In genomic region chr7:50475340-50475739, GRCh38 we compare ENCODE assay signal across 20 cellular contexts. TPM values are rescaled to one million over a fixed set of nuclear protein-coding genes. Genes with fewer than 3 reads are reported as not detected.
DNase-seq lines count a peak whose midpoint lies in the region; ATAC-seq and TF ChIP-seq lines count a peak whose summit lies in the region.
"Had no signal": no experiment of that assay in that cellular context is flagged by ENCODE, and none has a peak within 500 bp of the region (broad histone marks: within the 10 kb centered on the region; RNA-seq: fewer than 3 reads in every experiment).

No MANE protein-coding gene starts in this region.

- H3K79me2 ChIP-seq in parathyroid adenoma, result no peaks in the 10 kb centered on the region

- no peaks in the 10 kb centered on the region for H3K9me3 Mint-ChIP-seq in activated CD4-positive, alpha-beta memory T cell treated with anti-CD3 and anti-CD28 coated beads for 36 hours
- H3K9me3 Mint-ChIP-seq in activated CD4-positive, alpha-beta memory T cell treated with anti-CD3 and anti-CD28 coated beads, Interleukin-2, amount 10 ng/mL, durations not matched to agents 7 days and 5 days, result no peaks in the 10 kb centered on the region
- H3K9me3 Mint-ChIP-seq: naive B cell had no signal

- H3K27ac ChIP-seq in parathyroid adenoma, result peak overlapping the region; percentile 85
- H3K27ac ChIP-seq in colonic mucosa, result no peak overlapping the region
- H3K27ac ChIP-seq: body of pancreas, left ventricle myocardium inferior had no signal

- intact Hi-C loops in activated CD4-positive, alpha-beta memory T cell treated with anti-CD3 and anti-CD28 coated beads for 36 hours (cut with micrococcal nuclease), result loop anchor here (2.0 kb wide), 1 partner anchor 135 kb away; no protein-coding TSS in a partner anchor
- intact Hi-C loops in colonic mucosa (cut with DNase I), result loop anchor here (10.0 kb wide), 1 partner anchor 589 kb away; no protein-coding TSS in a partner anchor

- H3K27ac Mint-ChIP-seq in activated CD4-positive, alpha-beta memory T cell treated with anti-CD3 and anti-CD28 coated beads for 36 hours, result no peak overlapping the region
- H3K27ac Mint-ChIP-seq in activated CD4-positive, alpha-beta memory T cell treated with anti-CD3 and anti-CD28 coated beads, Interleukin-2, amount 10 ng/mL, durations not matched to agents 7 days and 5 days, result no peak overlapping the region
- H3K27ac Mint-ChIP-seq: naive B cell had no signal

- H3K27me3 Mint-ChIP-seq in activated CD4-positive, alpha-beta memory T cell treated with anti-CD3 and anti-CD28 coated beads for 36 hours, result no peaks in the 10 kb centered on the region
- H3K27me3 Mint-ChIP-seq in activated CD4-positive, alpha-beta memory T cell treated with anti-CD3 and anti-CD28 coated beads, Interleukin-2, amount 10 ng/mL, durations not matched to agents 7 days and 5 days, result peaks cover 1% of the 10 kb centered on the region

- H3K27me3 ChIP-seq in parathyroid adenoma (ENCODE audit: control insufficient read depth, insufficient read depth, low read length) (no peaks in the 10 kb centered on the region), colonic mucosa (no peaks in the 10 kb centered on the region)
- H3K27me3 ChIP-seq: body of pancreas had no signal

- H3K9me3 ChIP-seq in parathyroid adenoma (ENCODE audit: control insufficient read depth, low read length) (no peaks in the 10 kb centered on the region), colonic mucosa (no peaks in the 10 kb centered on the region)
- H3K9me3 ChIP-seq: body of pancreas, Caco-2, left ventricle myocardium inferior had no signal

- no peaks in the 10 kb centered on the region for H3K36me3 ChIP-seq in parathyroid adenoma (ENCODE audit: control insufficient read depth, insufficient read depth, low read length)
- H3K36me3 ChIP-seq in colonic mucosa, result no peaks in the 10 kb centered on the region
- H3K36me3 ChIP-seq: left ventricle myocardium inferior had no signal

- CTCF ChIA-PET in activated CD4-positive, alpha-beta memory T cell treated with anti-CD3 and anti-CD28 coated beads for 36 hours (lab: Charles Lee), result interaction anchor here (1.4 kb wide), 2 partner anchors 203 to 666 kb away, joined by 3 to 7 read pairs; no protein-coding TSS in a partner anchor
- CTCF ChIA-PET in activated CD4-positive, alpha-beta memory T cell treated with anti-CD3 and anti-CD28 coated beads, Interleukin-2, amount 10 ng/mL, durations not matched to agents 7 days and 5 days (lab: Charles Lee), result interaction anchor here (1.3 kb wide), 1 partner anchor 10 kb away, joined by 3 read pairs; no protein-coding TSS in a partner anchor

- peaks cover 36% of the 10 kb centered on the region for H3K4me1 ChIP-seq in parathyroid adenoma
- H3K4me1 ChIP-seq in colonic mucosa, result no peaks in the 10 kb centered on the region
- H3K4me1 ChIP-seq: body of pancreas, left ventricle myocardium inferior had no signal

- H3K4me1 Mint-ChIP-seq in activated CD4-positive, alpha-beta memory T cell treated with anti-CD3 and anti-CD28 coated beads for 36 hours (ENCODE audit: low read depth), result peaks cover 7% of the 10 kb centered on the region
- H3K4me1 Mint-ChIP-seq in activated CD4-positive, alpha-beta memory T cell treated with anti-CD3 and anti-CD28 coated beads, Interleukin-2, amount 10 ng/mL, durations not matched to agents 7 days and 5 days, result peaks cover 6% of the 10 kb centered on the region

- ATAC-seq in GM21619 (IDR thresholded peaks at IDR 0.05; ENCODE audit: unreplicated experiment), result peak; percentile 64
- ATAC-seq: body of pancreas, Right ventricle myocardium inferior had no signal

- H3K9ac ChIP-seq in parathyroid adenoma (no peak overlapping the region), colonic mucosa (ENCODE audit: low read depth in 2 of 2, low read length in 2 of 2) (no peak overlapping the region)

- TF ChIP-seq CTCF in parathyroid adenoma (IDR thresholded peaks at IDR 0.05) (no peak), colonic mucosa (IDR thresholded peaks at IDR 0.05) (no peak)

- peak; percentile 55 for DNase-seq in activated CD4-positive, alpha-beta memory T cell treated with anti-CD3 and anti-CD28 coated beads for 36 hours
- DNase-seq in activated CD4-positive, alpha-beta memory T cell treated with anti-CD3 and anti-CD28 coated beads, Interleukin-2, amount 10 ng/mL, durations not matched to agents 7 days and 5 days, result no peak
- DNase-seq in NCI-H146 (lab: John Stamatoyannopoulos, UW) (peak; percentile 82), anterior cingulate cortex (lab: John Stamatoyannopoulos, UW) (no peak), mucosa of gallbladder (ENCODE audit: low spot score) (no peak), colonic mucosa (no peak)
- DNase-seq: ACHN, Caco-2, GDM1, hypothalamus, Karpas-422, left ventricle myocardium inferior, naive B cell, NCI-H187 treated with DMSO at 0.1 percent for 48 hours, NCI-H82 had no signal

- no peak overlapping the region for H3K4me3 ChIP-seq in parathyroid adenoma (ENCODE audit: low read depth, low read length)
- H3K4me3 ChIP-seq in colonic mucosa, result no peak overlapping the region
- H3K4me3 ChIP-seq: body of pancreas, left ventricle myocardium inferior, smooth muscle cell had no signal

- POLR2A ChIA-PET in activated CD4-positive, alpha-beta memory T cell treated with anti-CD3 and anti-CD28 coated beads for 36 hours (lab: Charles Lee), result interaction anchor here (0.5 kb wide), 1 partner anchor 667 kb away, joined by 3 read pairs; no protein-coding TSS in a partner anchor
- POLR2A ChIA-PET in activated CD4-positive, alpha-beta memory T cell treated with anti-CD3 and anti-CD28 coated beads, Interleukin-2, amount 10 ng/mL, durations not matched to agents 7 days and 5 days (lab: Charles Lee), result no interaction called here

- H3K4me3 Mint-ChIP-seq in activated CD4-positive, alpha-beta memory T cell treated with anti-CD3 and anti-CD28 coated beads for 36 hours, result no peak overlapping the region
- H3K4me3 Mint-ChIP-seq in activated CD4-positive, alpha-beta memory T cell treated with anti-CD3 and anti-CD28 coated beads, Interleukin-2, amount 10 ng/mL, durations not matched to agents 7 days and 5 days, result no peak overlapping the region
- H3K4me3 Mint-ChIP-seq: naive B cell had no signal

- no peak overlapping the region for H3K4me2 ChIP-seq in parathyroid adenoma (ENCODE audit: low read length)
- H3K4me2 ChIP-seq: smooth muscle cell had no signal

- no peaks in the 10 kb centered on the region for H3K36me3 Mint-ChIP-seq in activated CD4-positive, alpha-beta memory T cell treated with anti-CD3 and anti-CD28 coated beads for 36 hours
- H3K36me3 Mint-ChIP-seq in activated CD4-positive, alpha-beta memory T cell treated with anti-CD3 and anti-CD28 coated beads, Interleukin-2, amount 10 ng/mL, durations not matched to agents 7 days and 5 days (ENCODE audit: low read depth), result no peaks in the 10 kb centered on the region
- H3K36me3 Mint-ChIP-seq: naive B cell had no signal

- peak overlapping the region; percentile 44 for H2AFZ ChIP-seq in parathyroid adenoma

RNA-seq across cellular contexts. Expression of gene FIGNL1, which starts 25.2 kb away (rescaled TPM):
- total RNA-seq in activated CD4-positive, alpha-beta memory T cell treated with anti-CD3 and anti-CD28 coated beads for 36 hours, result 10 to 100 TPM; 46.2 to 49.0 TPM
- total RNA-seq in activated CD4-positive, alpha-beta memory T cell treated with anti-CD3 and anti-CD28 coated beads, Interleukin-2, amount 10 ng/mL, durations not matched to agents 7 days and 5 days, result 10 to 100 TPM; 39.7 to 41.2 TPM
- total RNA-seq in mucosa of gallbladder, result 7.6 TPM
- 10 to 100 TPM in 1 of 2 donors, 1 to 10 TPM in 1; 6.1 to 19.0 TPM for total RNA-seq in colonic mucosa

Comparison
In these comparisons a context has a peak if more than half of its experiments do, and no peak if none do; other contexts are left out.
1. DNase-seq: peak in activated CD4-positive, alpha-beta memory T cell treated with anti-CD3 and anti-CD28 coated beads for 36 hours (single experiment) and NCI-H146 (single experiment); none in activated CD4-positive, alpha-beta memory T cell treated with anti-CD3 and anti-CD28 coated beads, Interleukin-2, amount 10 ng/mL, durations not matched to agents 7 days and 5 days (single experiment), anterior cingulate cortex (0 of 58), mucosa of gallbladder (single experiment) and colonic mucosa (single experiment).